21 cellular contexts compared by ENCODE assay signal in the genomic region with DNA sequence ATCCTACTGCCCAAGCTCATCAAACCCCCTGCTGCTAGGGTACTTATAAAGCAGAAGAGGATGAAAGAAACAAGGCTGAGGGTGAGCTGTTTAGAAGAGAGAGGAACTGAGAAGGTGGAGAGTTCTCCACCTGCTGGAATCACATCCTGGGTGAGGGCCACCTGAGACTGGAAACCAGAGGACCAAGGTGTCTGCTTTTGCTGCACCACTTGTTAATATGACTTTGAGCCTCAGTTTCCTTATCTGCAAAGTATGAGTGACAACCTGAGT.
"Had no signal": no experiment of that assay in that cellular context is flagged by ENCODE, and none has a peak within 500 bp of the region (broad histone marks: within the 10 kb centered on the region; RNA-seq: fewer than 3 reads in every experiment).

No MANE protein-coding gene starts in this region.

- DNase-seq: effector memory CD8-positive, alpha-beta T cell; gastrocnemius medialis; heart right ventricle; hypothalamus; islet precursor cell; mammary epithelial cell; naive thymus-derived CD4-positive, alpha-beta T cell; nephron progenitor cell; posterior cingulate gyrus; sigmoid colon; stimulated activated CD4-positive, alpha-beta T cell treated with anti-CD3 and anti-CD28 coated beads, Interleukin-2, amount 100 ng/mL, for 24 hours; stimulated activated CD4-positive, alpha-beta T cell treated with anti-CD3 and anti-CD28 coated beads, Interleukin-4, amount 100 ng/mL, for 4 hours; stimulated activated naive B cell treated with anti-CD40 and anti-IgM and Interleukin-4, amounts not matched to agents 10 μg/mL and 1 μg/mL and 100 μg/mL, for 72 hours; stimulated activated naive CD8-positive, alpha-beta T cell treated with anti-CD3 and anti-CD28 coated beads, Interleukin-15, amount 100 ng/mL, for 72 hours; testis had no signal

- H3K9me3 ChIP-seq: esophagus muscularis mucosa, gastrocnemius medialis, heart right ventricle, sigmoid colon, testis, tibial nerve had no signal

- ATAC-seq: effector memory CD8-positive, alpha-beta T cell; gastrocnemius medialis; heart right ventricle; left lobe of liver; naive thymus-derived CD4-positive, alpha-beta T cell; stimulated activated naive B cell treated with anti-CD40 and anti-IgM and Interleukin-4, amounts not matched to agents 10 μg/mL and 1 μg/mL and 100 μg/mL, for 72 hours; stimulated activated naive CD8-positive, alpha-beta T cell treated with anti-CD3 and anti-CD28 coated beads, Interleukin-15, amount 100 ng/mL, for 72 hours had no signal

- H3K36me3 Mint-ChIP-seq: naive thymus-derived CD4-positive, alpha-beta T cell; stimulated activated naive B cell treated with anti-CD40 and anti-IgM and Interleukin-4, amounts not matched to agents 10 μg/mL and 1 μg/mL and 100 μg/mL, for 72 hours had no signal

- H3K9me3 Mint-ChIP-seq: dendritic cell treated with granulocyte-macrophage colony-stimulating factor and Interleukin-4, amounts not matched to agents 40 ng/mL and 50 ng/mL, for 4 days; effector memory CD8-positive, alpha-beta T cell; stimulated activated naive CD8-positive, alpha-beta T cell treated with anti-CD3 and anti-CD28 coated beads, Interleukin-15, amount 100 ng/mL, for 72 hours had no signal

- H3K4me1 ChIP-seq: esophagus muscularis mucosa, gastrocnemius medialis, heart right ventricle, sigmoid colon, testis, tibial nerve had no signal

- H3K27ac ChIP-seq: epithelial cell of prostate, esophagus muscularis mucosa, gastrocnemius medialis, heart right ventricle, sigmoid colon, skin epidermis, testis, tibial nerve had no signal

- H3K4me3 ChIP-seq: esophagus muscularis mucosa, gastrocnemius medialis, heart right ventricle, sigmoid colon, skin epidermis, testis, tibial nerve had no signal

- H3K4me1 Mint-ChIP-seq: stimulated activated naive B cell treated with anti-CD40 and anti-IgM and Interleukin-4, amounts not matched to agents 10 μg/mL and 1 μg/mL and 100 μg/mL, for 72 hours; stimulated activated naive CD8-positive, alpha-beta T cell treated with anti-CD3 and anti-CD28 coated beads, Interleukin-15, amount 100 ng/mL, for 72 hours had no signal

- H3K4me3 Mint-ChIP-seq: dendritic cell treated with granulocyte-macrophage colony-stimulating factor and Interleukin-4, amounts not matched to agents 40 ng/mL and 50 ng/mL, for 4 days; effector memory CD8-positive, alpha-beta T cell; naive thymus-derived CD4-positive, alpha-beta T cell; nephron progenitor cell; stimulated activated naive B cell treated with anti-CD40 and anti-IgM and Interleukin-4, amounts not matched to agents 10 μg/mL and 1 μg/mL and 100 μg/mL, for 72 hours; stimulated activated naive CD8-positive, alpha-beta T cell treated with anti-CD3 and anti-CD28 coated beads, Interleukin-15, amount 100 ng/mL, for 72 hours had no signal

- H3K36me3 ChIP-seq: esophagus muscularis mucosa, gastrocnemius medialis, heart right ventricle, sigmoid colon, tibial nerve had no signal

- H3K27ac Mint-ChIP-seq: dendritic cell treated with granulocyte-macrophage colony-stimulating factor and Interleukin-4, amounts not matched to agents 40 ng/mL and 50 ng/mL, for 4 days; effector memory CD8-positive, alpha-beta T cell; nephron progenitor cell; stimulated activated naive B cell treated with anti-CD40 and anti-IgM and Interleukin-4, amounts not matched to agents 10 μg/mL and 1 μg/mL and 100 μg/mL, for 72 hours had no signal

- H3K27me3 Mint-ChIP-seq: dendritic cell treated with granulocyte-macrophage colony-stimulating factor and Interleukin-4, amounts not matched to agents 40 ng/mL and 50 ng/mL, for 4 days; naive thymus-derived CD4-positive, alpha-beta T cell; stimulated activated naive B cell treated with anti-CD40 and anti-IgM and Interleukin-4, amounts not matched to agents 10 μg/mL and 1 μg/mL and 100 μg/mL, for 72 hours; stimulated activated naive CD8-positive, alpha-beta T cell treated with anti-CD3 and anti-CD28 coated beads, Interleukin-15, amount 100 ng/mL, for 72 hours had no signal

- H3K27me3 ChIP-seq: esophagus muscularis mucosa, gastrocnemius medialis, heart right ventricle, sigmoid colon, testis, tibial nerve had no signal
